ENCODE assay signal across 23 cellular contexts in genomic region chr15:96792216-96792615, GRCh38.
"Had no signal": no experiment of that assay in that cellular context is flagged by ENCODE, and none has a peak within 500 bp of the region (broad histone marks: within the 10 kb centered on the region; RNA-seq: fewer than 3 reads in every experiment).

No MANE protein-coding gene starts in this region.

- H3K27ac Mint-ChIP-seq: immature natural killer cell; naive thymus-derived CD8-positive, alpha-beta T cell; nephron progenitor cell; stimulated activated effector memory CD8-positive, alpha-beta T cell treated with anti-CD3 and anti-CD28 coated beads, Interleukin-12 subunit alpha, Interleukin-12 subunit beta, amount 100 ng/mL, for 72 hours had no signal

- H3K4me1 Mint-ChIP-seq: immature natural killer cell; naive thymus-derived CD8-positive, alpha-beta T cell; stimulated activated effector memory CD8-positive, alpha-beta T cell treated with anti-CD3 and anti-CD28 coated beads, Interleukin-12 subunit alpha, Interleukin-12 subunit beta, amount 100 ng/mL, for 72 hours had no signal

- H3K36me3 Mint-ChIP-seq: immature natural killer cell; naive thymus-derived CD8-positive, alpha-beta T cell; stimulated activated effector memory CD8-positive, alpha-beta T cell treated with anti-CD3 and anti-CD28 coated beads, Interleukin-12 subunit alpha, Interleukin-12 subunit beta, amount 100 ng/mL, for 72 hours had no signal

- H3K4me3 Mint-ChIP-seq: immature natural killer cell; naive thymus-derived CD8-positive, alpha-beta T cell; nephron progenitor cell; stimulated activated effector memory CD8-positive, alpha-beta T cell treated with anti-CD3 and anti-CD28 coated beads, Interleukin-12 subunit alpha, Interleukin-12 subunit beta, amount 100 ng/mL, for 72 hours had no signal

- DNase-seq: dermis blood vessel endothelial cell; effector memory CD4-positive, alpha-beta T cell; erythroblast; hypothalamus; immature natural killer cell; left ventricle myocardium superior; lower lobe of right lung; naive thymus-derived CD8-positive, alpha-beta T cell; nephron progenitor cell; nucleus accumbens; stimulated activated CD4-positive, alpha-beta T cell treated with anti-CD3 and anti-CD28 coated beads, Interleukin-12 subunit alpha, Interleukin-12 subunit beta, amount 100 ng/mL, for 4 hours; stimulated activated CD4-positive, alpha-beta T cell treated with anti-CD3 and anti-CD28 coated beads, Interleukin-2, amount 100 ng/mL, for 24 hours; stimulated activated CD4-positive, alpha-beta T cell treated with anti-CD3 and anti-CD28 coated beads, Interleukin-4, amount 100 ng/mL, for 24 hours; stimulated activated naive CD4-positive, alpha-beta T cell treated with Interleukin-2 at 50 U/mL for 16 hours; stomach; thyroid gland; trophoblast cell had no signal

- H3K9me3 Mint-ChIP-seq: nephron progenitor cell had no signal

- H3K4me3 ChIP-seq: lower lobe of right lung, prostate gland, right atrium auricular region, smooth muscle cell, stomach, thyroid gland, vagina had no signal

- ATAC-seq: left ventricle myocardium superior; lower lobe of right lung; naive thymus-derived CD8-positive, alpha-beta T cell; sciatic nerve; stimulated activated effector memory CD8-positive, alpha-beta T cell treated with anti-CD3 and anti-CD28 coated beads, Interleukin-12 subunit alpha, Interleukin-12 subunit beta, amount 100 ng/mL, for 72 hours had no signal
